8 cellular contexts compared by ENCODE assay signal in genomic region chr14:106459971-106460730, GRCh38.
A peak's percentile ranks its signal among the peaks of the same experiment; 100 is the strongest.
DNase-seq lines count a peak whose midpoint lies in the region; ATAC-seq and TF ChIP-seq lines count a peak whose summit lies in the region.

No MANE protein-coding gene starts in this region.

- TF ChIP-seq CTCF in GM23338 (conservative IDR thresholded peaks at IDR 0.05; ENCODE audit: low read depth in 2 of 2), result 0 out of 4 replicates have a peak, but pooled peaks have one; percentile 4 to 25
- TF ChIP-seq CTCF in nephron progenitor cell (IDR thresholded peaks at IDR 0.05), result no peak

- no peaks in the 10 kb centered on the region for H3K9me2 ChIP-seq in GM23338 (ENCODE audit: insufficient read depth)

- no peak overlapping the region for H3K4me3 ChIP-seq in GM23338

- H3K4me2 ChIP-seq in GM23338, result no peak overlapping the region

- H2AFZ ChIP-seq in GM23338, result no peak overlapping the region

- no peak overlapping the region for H3K4me3 Mint-ChIP-seq in GM23338
- no peak overlapping the region for H3K4me3 Mint-ChIP-seq in nephron progenitor cell

- DNase-seq in GM23338 (ENCODE audit: low spot score), result peak; percentile 4
- DNase-seq in RPMI7951 (ENCODE audit: low read depth), result peak; percentile 1
- DNase-seq in activated effector memory CD4-positive, alpha-beta T cell treated with anti-CD3 and anti-CD28 coated beads, Interleukin-2, amount 50 U/mL, for 16 hours, result peak; percentile 88
- DNase-seq in stimulated activated CD8-positive, alpha-beta memory T cell treated with anti-CD3 and anti-CD28 coated beads, Interleukin-12 subunit alpha, Interleukin-12 subunit beta, amount 100 ng/mL, for 1 hour (ENCODE audit: low read depth), result peak; percentile 43
- DNase-seq in dermis blood vessel endothelial cell, result no peak
- DNase-seq in nephron progenitor cell, result no peak

- H4K20me1 ChIP-seq in GM23338 (replicated peaks; ENCODE audit: insufficient read depth), result no peaks in the 10 kb centered on the region

- peaks cover 89% of the 10 kb centered on the region for H3K9me3 Mint-ChIP-seq in GM23338
- peaks cover 81% of the 10 kb centered on the region for H3K9me3 Mint-ChIP-seq in nephron progenitor cell

- H3K27me3 ChIP-seq in GM23338 (ENCODE audit: insufficient read depth), result no peaks in the 10 kb centered on the region

- no peaks in the 10 kb centered on the region for H3K4me1 ChIP-seq in GM23338 (ENCODE audit: insufficient read depth)

- no peaks in the 10 kb centered on the region for H3F3A ChIP-seq in GM23338 (replicated peaks; ENCODE audit: low read depth)

- H3K36me3 ChIP-seq in GM23338 (ENCODE audit: insufficient read depth), result no peaks in the 10 kb centered on the region

- ATAC-seq in GM23338, result no peak
- ATAC-seq in HG03571 (IDR thresholded peaks at IDR 0.05; ENCODE audit: unreplicated experiment), result no peak
- no peak for ATAC-seq in GM21526 (IDR thresholded peaks at IDR 0.05; ENCODE audit: low FRiP score, unreplicated experiment)

- H3K4me1 Mint-ChIP-seq in GM23338 (no peaks in the 10 kb centered on the region), nephron progenitor cell (no peaks in the 10 kb centered on the region)

- H3K27ac Mint-ChIP-seq in GM23338, result no peak overlapping the region
- no peak overlapping the region for H3K27ac Mint-ChIP-seq in nephron progenitor cell

- H3K36me3 Mint-ChIP-seq in GM23338 (ENCODE audit: low read depth) (peaks cover 26% of the 10 kb centered on the region; the same call in 2 of the 3 replicates), nephron progenitor cell (ENCODE audit: low read depth) (no peaks in the 10 kb centered on the region)

- H3K27ac ChIP-seq in GM23338 (ENCODE audit: low read depth), result no peak overlapping the region

- H3K27me3 Mint-ChIP-seq in GM23338 (ENCODE audit: insufficient read depth, low read depth, poor library complexity), result peaks cover 2% of the 10 kb centered on the region
- no peaks in the 10 kb centered on the region for H3K27me3 Mint-ChIP-seq in nephron progenitor cell (ENCODE audit: low read depth, poor library complexity)

- no peaks in the 10 kb centered on the region for H3K79me2 ChIP-seq in GM23338 (replicated peaks; ENCODE audit: insufficient read depth)

TF ChIP-seq in GM23338, 12 proteins besides CTCF, POLR2A, EP300 and RAD21:
- TF ChIP-seq ETS1 (IDR thresholded peaks at IDR 0.05) (no peak), REST (IDR thresholded peaks at IDR 0.05; ENCODE audit: unreplicated experiment) (no peak), CREB1 (CRISPR knock-in tag; IDR thresholded peaks at IDR 0.05; ENCODE audit: low read depth) (no peak), NANOG (IDR thresholded peaks at IDR 0.05; ENCODE audit: borderline replicate concordance) (no peak), ZNF462 (CRISPR knock-in tag; IDR thresholded peaks at IDR 0.05) (no peak), JUNB (IDR thresholded peaks at IDR 0.05; ENCODE audit: unreplicated experiment) (no peak), EZH2 (IDR thresholded peaks at IDR 0.05; ENCODE audit: low read depth, unreplicated experiment) (no peak), ZNF114 (CRISPR knock-in tag; IDR thresholded peaks at IDR 0.05) (no peak), ZNF331 (CRISPR knock-in tag; IDR thresholded peaks at IDR 0.05; ENCODE audit: low read depth) (no peak), POLR2AphosphoS5 (IDR thresholded peaks at IDR 0.05; ENCODE audit: low read depth) (no peak), STAT1 (IDR thresholded peaks at IDR 0.05; ENCODE audit: unreplicated experiment) (no peak), EZH2phosphoT487 (IDR thresholded peaks at IDR 0.05; ENCODE audit: unreplicated experiment) (no peak)

Comparison
In these comparisons a context has a peak if more than half of its experiments do, and no peak if none do; other contexts are left out.
1. DNase-seq: peak in GM23338 (single experiment), RPMI7951 (single experiment), activated effector memory CD4-positive, alpha-beta T cell treated with anti-CD3 and anti-CD28 coated beads, Interleukin-2, amount 50 U/mL, for 16 hours (single experiment) and stimulated activated CD8-positive, alpha-beta memory T cell treated with anti-CD3 and anti-CD28 coated beads, Interleukin-12 subunit alpha, Interleukin-12 subunit beta, amount 100 ng/mL, for 1 hour (single experiment); none in dermis blood vessel endothelial cell (single experiment) and nephron progenitor cell (single experiment).